ENCODE assay signal across 19 cellular contexts in the genomic region with DNA sequence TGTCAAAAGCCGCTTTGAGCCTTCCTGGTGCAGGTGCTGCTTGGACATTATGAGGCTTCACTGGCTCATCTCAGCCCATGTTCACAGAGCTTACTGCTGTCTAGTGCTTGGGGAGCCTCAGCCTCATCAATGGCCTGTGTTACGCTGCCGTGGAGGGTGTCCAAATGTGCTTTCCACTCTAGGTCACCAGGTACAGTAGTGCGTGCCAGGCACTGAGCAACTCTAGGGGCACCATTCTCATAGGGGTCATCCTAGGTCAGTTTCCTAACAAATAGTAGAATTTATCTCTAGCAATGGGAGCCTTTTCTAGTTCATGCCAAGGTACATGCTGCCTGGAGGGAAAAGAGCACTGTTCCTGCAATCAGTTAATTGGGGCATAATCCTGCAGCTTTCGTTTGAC.
DNase-seq lines count a peak whose midpoint lies in the region; ATAC-seq, FAIRE-seq and TF ChIP-seq lines count a peak whose summit lies in the region.
"Had no signal": no experiment of that assay in that cellular context is flagged by ENCODE, and none has a peak within 500 bp of the region (broad histone marks: within the 10 kb centered on the region; RNA-seq: fewer than 3 reads in every experiment).

No MANE protein-coding gene starts in this region.

- 87% methylated on average over 5 of the region's 5 CpGs; no CpG with 5 or more reads in 1 of the 2 experiments for WGBS in H1 (ENCODE audit: extremely low coverage in 1 of 2, insufficient coverage in 1 of 2, insufficient read length in 1 of 2, insufficient replicate concordance in 2 of 2, low coverage in 1 of 2, low lambda C conversion rate in 2 of 2, missing lambda C conversion rate in 1 of 2), 2 experiments
- WGBS in heart right ventricle, 2 donors, result 64 to 73% methylated on average over 5 of the region's 5 CpGs
- 63 to 79% (median 69%) methylated on average over 5 of the region's 5 CpGs for WGBS in psoas muscle, 3 donors

- H2BK15ac ChIP-seq in H1 (ENCODE audit: low read length), result no peak overlapping the region; the same call in 1 of the 2 replicates

- H3K23me2 ChIP-seq in H1 (ENCODE audit: low read depth, low read length), result peaks cover 5% of the 10 kb centered on the region; the same call in 1 of the 2 replicates

- no peak overlapping the region for H2BK120ac ChIP-seq in H1 (replicated peaks; ENCODE audit: low read depth, low read length)

- in situ Hi-C loops in GM13977 (cut with MboI; ENCODE audit: low pct_unique_long_range_greater_than_20kb, low sequenced_read_pairs, unreplicated experiment), result no loop called here

- H3K36me3 ChIP-seq in H1 (ENCODE audit: control insufficient read depth in 2 of 4, insufficient read depth in 4 of 4, low read length in 3 of 4), result no peaks in the 10 kb centered on the region
- no peaks in the 10 kb centered on the region for H3K36me3 ChIP-seq in heart right ventricle
- no peaks in the 10 kb centered on the region for H3K36me3 ChIP-seq in psoas muscle (ENCODE audit: insufficient read depth in 1 of 2, low read depth in 1 of 2)
- H3K36me3 ChIP-seq in BE2C, result no peaks in the 10 kb centered on the region

- no peak overlapping the region for H3K4me2 ChIP-seq in H1 (ENCODE audit: insufficient read depth in 1 of 2, low read depth in 2 of 2, low read length in 2 of 2)
- H3K4me2 ChIP-seq: A549 had no signal

- TF ChIP-seq POLR2A in H1 (IDR thresholded peaks at IDR 0.05; ENCODE audit: control extremely low read depth in 1 of 2, low read depth in 2 of 2, low read length in 2 of 2), result no peak

- no peak overlapping the region for H3K56ac ChIP-seq in H1 (replicated peaks; ENCODE audit: insufficient read length, low read depth, low read length)

- intact Hi-C loops in heart right ventricle (cut with DNase I), result loop anchor here in 6 of 10 donors (5.0 to 10.0 kb wide), 7 partner anchors 66 to 486 kb away; a partner anchor contains a TSS
- intact Hi-C loops in psoas muscle (cut with DNase I), result loop anchor here in 1 of 2 donors (5.0 kb wide), 2 partner anchors 193 to 293 kb away; a partner anchor contains a TSS

- no peak overlapping the region for H3K9ac ChIP-seq in H1 (replicated peaks in 1 of 4; ENCODE audit: extremely low read depth in 1 of 4, low read depth in 3 of 4, low read length in 3 of 4)

- no peaks in the 10 kb centered on the region for H4K20me1 ChIP-seq in H1 (replicated peaks in 1 of 2; ENCODE audit: control insufficient read depth in 1 of 2, insufficient read depth in 2 of 2, low read length in 2 of 2)

- no peak for TF ChIP-seq EP300 in H1 (IDR thresholded peaks at IDR 0.05; ENCODE audit: borderline replicate concordance in 1 of 2, low read depth in 2 of 2, low read length in 2 of 2)

- H2AFZ ChIP-seq in H1 (ENCODE audit: low read length), result no peak overlapping the region

- H3K4me1 ChIP-seq in H1 (replicated peaks in 1 of 4; ENCODE audit: control insufficient read depth in 3 of 4, insufficient read depth in 4 of 4, low read length in 3 of 4) (peaks cover 4 to 16% (median 12%) of the 10 kb centered on the region in 4 experiments), heart right ventricle (peaks cover 0 to 44% (median 25%) of the 10 kb centered on the region in 9 donors), psoas muscle (peaks cover 32% of the 10 kb centered on the region), BE2C (no peaks in the 10 kb centered on the region)

- peak overlapping the region; percentile 56; the same call in 1 of the 2 replicates for H2AK5ac ChIP-seq in H1 (ENCODE audit: low read depth, low read length)

- POLR2A ChIA-PET in H1 (lab: Charles Lee; ENCODE audit: partially characterized antibody), result no interaction called here

- H4K8ac ChIP-seq in H1 (ENCODE audit: extremely low read depth, insufficient read depth, low read length), result no peak overlapping the region

- no peak overlapping the region for H3K4me3 ChIP-seq in H1 (ENCODE audit: extremely low read depth in 1 of 4, insufficient read depth in 2 of 4, low read depth in 3 of 4, low read length in 4 of 4)
- no peak overlapping the region for H3K4me3 ChIP-seq in heart right ventricle
- no peak overlapping the region for H3K4me3 ChIP-seq in psoas muscle
- H3K4me3 ChIP-seq in BE2C (ENCODE audit: low read depth, low read length), result no peak overlapping the region
- H3K4me3 ChIP-seq: A549 had no signal

- H3K27ac ChIP-seq in H1 (ENCODE audit: low read depth, low read length) (no peak overlapping the region), heart right ventricle (peak overlapping the region in 4 of 10 donors; percentile 0 to 53 (median 24)), psoas muscle (peak overlapping the region; percentile 97)
- H3K27ac ChIP-seq: A549, HL-60 had no signal

- no peak for TF ChIP-seq CTCF in H1 (IDR thresholded peaks at IDR 0.05; ENCODE audit: control extremely low read depth in 1 of 3, insufficient read depth in 1 of 3, low read depth in 1 of 3, low read length in 3 of 3)
- no peak for TF ChIP-seq CTCF in heart right ventricle (IDR thresholded peaks at IDR 0.05)
- no peak for TF ChIP-seq CTCF in psoas muscle (IDR thresholded peaks at IDR 0.05)
- TF ChIP-seq CTCF in GM13977 (IDR thresholded peaks at IDR 0.05; ENCODE audit: extremely low read depth, insufficient read depth, missing control alignments), result no peak
- TF ChIP-seq CTCF in BE2C (IDR thresholded peaks at IDR 0.05; ENCODE audit: low read depth, low read length), result no peak

- H3K23ac ChIP-seq in H1 (ENCODE audit: insufficient read length), result no peak overlapping the region

- peak overlapping the region; percentile 87; the same call in 1 of the 2 replicates for H2BK20ac ChIP-seq in H1 (ENCODE audit: low read length)

- H3K4ac ChIP-seq in H1 (replicated peaks; ENCODE audit: insufficient read length, low read depth, low read length), result no peak overlapping the region

- ATAC-seq in heart right ventricle, result no peak
- ATAC-seq in left lobe of liver, result peak; percentile 52
- ATAC-seq in psoas muscle, result no peak
- ATAC-seq: A549; CD8-positive, alpha-beta T cell had no signal

- no peaks in the 10 kb centered on the region for H3K79me1 ChIP-seq in H1 (ENCODE audit: low read depth, low read length)

- no peak for FAIRE-seq in H1 (lab: Jason Lieb, UNC)
- FAIRE-seq: A549, D721Med, G401.6, GM12891 had no signal

- no peak overlapping the region for H3K18ac ChIP-seq in H1 (ENCODE audit: extremely low read depth, low read length)

- DNase-seq in H1 (ENCODE audit: low read depth in 1 of 2, low spot score in 2 of 2), result no peak
- DNase-seq in heart right ventricle, result peak; percentile 28 to 31
- DNase-seq in left lobe of liver (ENCODE audit: low spot score), result peak; percentile 74
- DNase-seq in psoas muscle, result no peak
- DNase-seq in GM13977 (ENCODE audit: low spot score), result no peak
- DNase-seq in anterior cingulate cortex (lab: John Stamatoyannopoulos, UW), result no peak
- DNase-seq in BE2C, result no peak
- DNase-seq: CD8-positive, alpha-beta T cell; COR-L47; DMS153; DMS79 treated with DMSO at 0.1 percent for 48 hours; EL; HCEC 1CT; HFFc6 had no signal

- H4K5ac ChIP-seq in H1 (ENCODE audit: insufficient read length, low read depth, low read length), result no peak overlapping the region

- no peak for TF ChIP-seq RAD21 in H1 (IDR thresholded peaks at IDR 0.05 in 1 of 2, conservative IDR thresholded peaks at IDR 0.05 in 1 of 2; ENCODE audit: low read depth in 2 of 2, low read length in 2 of 2)

- H2BK5ac ChIP-seq in H1 (ENCODE audit: low read depth, low read length), result no peak overlapping the region

- no peaks in the 10 kb centered on the region for H3K79me2 ChIP-seq in H1 (ENCODE audit: control insufficient read depth in 1 of 2, insufficient read depth in 2 of 2, low read length in 2 of 2)

- H3K9me3 ChIP-seq in H1 (ENCODE audit: insufficient read depth in 2 of 2, low read depth in 1 of 2, low read length in 1 of 2) (peaks cover 0 to 9% of the 10 kb centered on the region in 2 experiments; a peak in 1 of 4 replicates), heart right ventricle (peaks cover 0 to 11% (median 0%) of the 10 kb centered on the region in 11 donors), psoas muscle (no peaks in the 10 kb centered on the region), BE2C (no peaks in the 10 kb centered on the region)
- H3K9me3 ChIP-seq: A549 had no signal

- 0 out of 2 replicates have a peak overlapping the region, but pooled peaks have one; percentile 11 for H2BK12ac ChIP-seq in H1 (ENCODE audit: low read depth, low read length)

- peaks cover 0 to 7% (median 3%) of the 10 kb centered on the region in 4 experiments; a peak in 5 of 7 replicates for H3K27me3 ChIP-seq in H1 (replicated peaks in 1 of 4; ENCODE audit: control insufficient read depth in 3 of 4, extremely low read depth in 1 of 4, insufficient read depth in 3 of 4, low read length in 3 of 4)
- no peaks in the 10 kb centered on the region for H3K27me3 ChIP-seq in heart right ventricle
- H3K27me3 ChIP-seq in psoas muscle (ENCODE audit: insufficient read depth in 3 of 3, low read length in 2 of 3), result no peaks in the 10 kb centered on the region
- no peaks in the 10 kb centered on the region for H3K27me3 ChIP-seq in BE2C

- H3K14ac ChIP-seq in H1 (ENCODE audit: insufficient read length), result no peak overlapping the region

- H4K91ac ChIP-seq in H1 (replicated peaks; ENCODE audit: insufficient read length, low read length), result no peak overlapping the region

- CTCF ChIA-PET in H1 (lab: Charles Lee; ENCODE audit: partially characterized antibody), result interaction anchor here (1.2 kb wide), 1 partner anchor 13 kb away, joined by 3 read pairs; no protein-coding TSS in a partner anchor

TF ChIP-seq in H1, 55 proteins besides CTCF, POLR2A, EP300 and RAD21:
- TF ChIP-seq SUZ12 (IDR thresholded peaks at IDR 0.05; ENCODE audit: low read length) (no peak), CREB1 (IDR thresholded peaks at IDR 0.05) (no peak), FOSL1 (IDR thresholded peaks at IDR 0.05; ENCODE audit: insufficient read depth, low read depth, low read length) (no peak), ASH2L (IDR thresholded peaks at IDR 0.05; ENCODE audit: low read length) (no peak), CBX8 (IDR thresholded peaks at IDR 0.05; ENCODE audit: borderline replicate concordance, low read depth, low read length) (no peak), SP1 (IDR thresholded peaks at IDR 0.05; ENCODE audit: low read depth, low read length) (no peak), YY1 (IDR thresholded peaks at IDR 0.05; ENCODE audit: low read depth, low read length) (no peak)
- TF ChIP-seq, protein P1, sequence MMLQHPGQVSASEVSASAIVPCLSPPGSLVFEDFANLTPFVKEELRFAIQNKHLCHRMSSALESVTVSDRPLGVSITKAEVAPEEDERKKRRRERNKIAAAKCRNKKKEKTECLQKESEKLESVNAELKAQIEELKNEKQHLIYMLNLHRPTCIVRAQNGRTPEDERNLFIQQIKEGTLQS (IDR thresholded peaks at IDR 0.05; ENCODE audit: insufficient read depth, low read depth, low read length), result no peak

Comparison
In these comparisons a context has a peak if more than half of its experiments do, and no peak if none do; other contexts are left out.
1. DNase-seq: peak in heart right ventricle (2 of 2) and left lobe of liver (single experiment); none in H1 (0 of 2), psoas muscle (0 of 2), GM13977 (single experiment), anterior cingulate cortex (0 of 58) and BE2C (single experiment).